ENCODE assay signal across 1 cellular context in the genomic region with DNA sequence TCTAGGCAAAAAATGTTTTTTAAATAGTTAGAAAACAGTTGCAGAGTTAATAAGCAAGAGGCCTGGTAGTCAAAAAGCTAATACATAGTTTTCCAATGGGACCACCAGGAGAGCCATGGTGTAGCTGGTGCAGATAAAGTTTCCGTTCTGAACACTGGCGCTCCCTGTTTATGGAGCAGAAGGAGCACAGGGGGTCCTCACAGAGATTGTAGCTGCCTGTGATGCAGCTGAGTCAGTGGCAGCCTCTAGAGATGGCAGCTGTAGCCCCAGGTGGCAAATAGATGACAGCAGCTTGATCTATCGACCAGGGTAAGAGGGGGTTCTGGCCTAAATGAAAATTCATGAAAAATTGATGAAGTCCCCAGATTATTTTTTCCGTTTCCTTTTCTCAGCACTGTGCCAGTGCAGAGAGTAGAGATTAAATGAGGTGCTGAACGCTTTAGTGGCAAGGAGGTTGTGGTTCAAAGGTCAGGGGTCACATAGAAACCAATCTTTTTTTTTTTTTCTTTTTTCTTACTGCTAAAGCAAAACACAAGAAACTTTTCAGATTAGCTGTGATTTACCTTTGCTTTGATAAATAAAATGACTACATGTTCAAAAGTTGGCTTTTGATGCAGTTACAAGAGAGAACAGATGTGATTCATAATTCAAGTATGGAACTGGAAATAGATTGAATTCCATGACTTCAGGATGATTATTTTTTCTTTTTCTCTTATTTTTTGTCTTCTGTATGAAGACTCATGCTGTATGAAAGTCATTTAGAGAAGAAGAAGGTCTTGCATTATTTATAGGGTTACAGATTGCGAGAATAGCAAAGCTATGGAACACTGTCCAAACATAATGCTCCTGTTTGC.
TF ChIP-seq lines count a peak whose summit lies in the region.

No MANE protein-coding gene starts in this region.

TF ChIP-seq in HepG2, 621 proteins besides CTCF, POLR2A, EP300 and RAD21 (continued from another document):
- TF ChIP-seq, protein P1, sequence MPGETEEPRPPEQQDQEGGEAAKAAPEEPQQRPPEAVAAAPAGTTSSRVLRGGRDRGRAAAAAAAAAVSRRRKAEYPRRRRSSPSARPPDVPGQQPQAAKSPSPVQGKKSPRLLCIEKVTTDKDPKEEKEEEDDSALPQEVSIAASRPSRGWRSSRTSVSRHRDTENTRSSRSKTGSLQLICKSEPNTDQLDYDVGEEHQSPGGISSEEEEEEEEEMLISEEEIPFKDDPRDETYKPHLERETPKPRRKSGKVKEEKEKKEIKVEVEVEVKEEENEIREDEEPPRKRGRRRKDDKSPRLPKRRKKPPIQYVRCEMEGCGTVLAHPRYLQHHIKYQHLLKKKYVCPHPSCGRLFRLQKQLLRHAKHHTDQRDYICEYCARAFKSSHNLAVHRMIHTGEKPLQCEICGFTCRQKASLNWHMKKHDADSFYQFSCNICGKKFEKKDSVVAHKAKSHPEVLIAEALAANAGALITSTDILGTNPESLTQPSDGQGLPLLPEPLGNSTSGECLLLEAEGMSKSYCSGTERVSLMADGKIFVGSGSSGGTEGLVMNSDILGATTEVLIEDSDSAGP (CRISPR knock-in tag; IDR thresholded peaks at IDR 0.05; ENCODE audit: borderline replicate concordance), result no peak
- TF ChIP-seq CBX2 (IDR thresholded peaks at IDR 0.05; ENCODE audit: low read depth, low read length) (no peak), CBX2 (CRISPR knock-in tag; IDR thresholded peaks at IDR 0.05; ENCODE audit: low read depth) (no peak), NONO (IDR thresholded peaks at IDR 0.05) (no peak), NONO (CRISPR knock-in tag; conservative IDR thresholded peaks at IDR 0.05) (no peak), HNF4A (CRISPR knock-in tag; IDR thresholded peaks at IDR 0.05) (no peak), ELF3 (CRISPR knock-in tag; IDR thresholded peaks at IDR 0.05) (no peak), ZNF737 (CRISPR knock-in tag; IDR thresholded peaks at IDR 0.05; ENCODE audit: borderline replicate concordance) (no peak)
- TF ChIP-seq, protein P2, sequence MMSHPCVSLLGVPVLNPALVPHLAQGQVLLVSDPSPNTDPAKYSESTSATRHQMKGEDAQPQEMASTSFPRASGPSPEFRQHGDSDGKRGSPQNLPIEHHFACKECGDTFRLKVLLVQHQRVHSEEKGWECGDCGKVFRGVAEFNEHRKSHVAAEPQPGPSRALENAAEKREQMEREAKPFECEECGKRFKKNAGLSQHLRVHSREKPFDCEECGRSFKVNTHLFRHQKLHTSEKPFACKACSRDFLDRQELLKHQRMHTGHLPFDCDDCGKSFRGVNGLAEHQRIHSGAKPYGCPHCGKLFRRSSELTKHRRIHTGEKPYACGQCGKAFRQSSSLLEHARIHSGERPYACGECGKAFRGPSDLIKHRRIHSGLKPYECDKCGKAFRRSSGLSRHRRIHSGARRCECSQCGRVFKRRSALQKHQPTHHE (CRISPR knock-in tag; IDR thresholded peaks at IDR 0.05; ENCODE audit: borderline replicate concordance), result no peak
- TF ChIP-seq, protein P3, sequence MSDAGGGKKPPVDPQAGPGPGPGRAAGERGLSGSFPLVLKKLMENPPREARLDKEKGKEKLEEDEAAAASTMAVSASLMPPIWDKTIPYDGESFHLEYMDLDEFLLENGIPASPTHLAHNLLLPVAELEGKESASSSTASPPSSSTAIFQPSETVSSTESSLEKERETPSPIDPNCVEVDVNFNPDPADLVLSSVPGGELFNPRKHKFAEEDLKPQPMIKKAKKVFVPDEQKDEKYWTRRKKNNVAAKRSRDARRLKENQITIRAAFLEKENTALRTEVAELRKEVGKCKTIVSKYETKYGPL (CRISPR knock-in tag; IDR thresholded peaks at IDR 0.05), result no peak
